In the genomic region with DNA sequence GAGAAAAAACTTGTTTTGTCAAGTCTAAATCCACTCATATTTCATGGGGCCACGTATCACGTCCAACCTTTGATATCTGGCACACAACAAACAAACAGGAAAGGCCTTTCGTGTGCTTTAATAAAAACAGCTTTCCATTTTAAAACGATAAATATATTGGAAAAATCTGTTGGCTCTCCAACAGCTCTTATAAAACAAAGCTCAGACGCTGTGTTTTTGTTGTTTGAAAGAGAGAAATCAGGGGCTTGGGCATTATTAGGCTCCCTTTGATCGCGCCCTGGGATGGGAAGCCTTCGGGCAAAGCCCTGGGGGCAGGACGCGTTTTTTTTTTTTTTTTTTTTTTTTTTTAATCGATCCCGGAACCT, we compare ENCODE assay signal across 8 cellular contexts. TPM values are rescaled to one million over a fixed set of nuclear protein-coding genes. Genes with fewer than 3 reads are reported as not detected.
DNase-seq lines count a peak whose midpoint lies in the region; ATAC-seq, FAIRE-seq and TF ChIP-seq lines count a peak whose summit lies in the region.

No MANE protein-coding gene starts in this region.

- POLR2A ChIA-PET in HepG2 (lab: Yijun Ruan, JAX) = interaction anchor here (0.8 kb wide), 1 partner anchor 223 kb away, joined by 3 read pairs; no protein-coding TSS in a partner anchor

- TF ChIP-seq POLR2A in HepG2 (IDR thresholded peaks at IDR 0.05; ENCODE audit: insufficient read depth in 1 of 2, low read depth in 2 of 2, low read length in 2 of 2) (no peak), tibial nerve (IDR thresholded peaks at IDR 0.05) (no peak)

- WGBS in HepG2 (ENCODE audit: low lambda C conversion rate) = under 1% methylated on average over 12 of the region's 12 CpGs
- 1% methylated on average over 12 of the region's 12 CpGs for WGBS in tibial nerve, 2 donors

- H3K27me3 ChIP-seq in HepG2 (ENCODE audit: control insufficient read depth in 1 of 2, insufficient read depth in 2 of 2, low read length in 2 of 2) (no peaks in the 10 kb centered on the region), tibial nerve (no peaks in the 10 kb centered on the region)

- H4K20me1 ChIP-seq in HepG2 (ENCODE audit: insufficient read depth, low read length) = no peaks in the 10 kb centered on the region

- no peak for ATAC-seq in HepG2
- ATAC-seq in omental fat pad (ENCODE audit: low FRiP score) = no peak
- ATAC-seq in HG02884 (IDR thresholded peaks at IDR 0.05; ENCODE audit: unreplicated experiment) = no peak

- in situ Hi-C loops in astrocyte of the cerebellum (cut with HindIII; ENCODE audit: low sequenced_read_pairs) (no loop called here), HepG2 (cut with HindIII; ENCODE audit: extremely low pct_ligation_motif_present, low pct_unique_long_range_greater_than_20kb) (no loop called here)

- TF ChIP-seq CTCF in astrocyte of the cerebellum (IDR thresholded peaks at IDR 0.05; ENCODE audit: low read depth, low read length, missing control alignments) = no peak
- no peak for TF ChIP-seq CTCF in HepG2 (CRISPR knock-in tag; IDR thresholded peaks at IDR 0.05)
- no peak for TF ChIP-seq CTCF in tibial nerve (IDR thresholded peaks at IDR 0.05)
- TF ChIP-seq CTCF in omental fat pad (IDR thresholded peaks at IDR 0.05) = no peak

- CTCF ChIA-PET in activated naive CD4-positive, alpha-beta T cell treated with anti-CD3 and anti-CD28 coated beads, Interleukin-2, amount 10 ng/mL, durations not matched to agents 7 days and 5 days (lab: Charles Lee) = no interaction called here
- CTCF ChIA-PET in HepG2 (lab: Yijun Ruan, JAX; ENCODE audit: low intra/inter-chr PET ratio, low total read pairs) = no interaction called here

- peak overlapping the region; percentile 36 for H3K4me3 ChIP-seq in astrocyte of the cerebellum (ENCODE audit: low read depth, low read length)
- peak overlapping the region; percentile 43 to 76 (median 59) for H3K4me3 ChIP-seq in HepG2 (replicated peaks in 1 of 3; ENCODE audit: insufficient read depth in 1 of 3, low read depth in 2 of 3, low read length in 3 of 3)
- H3K4me3 ChIP-seq in tibial nerve = peak overlapping the region; percentile 31 to 99 (median 60)

- peaks cover 21% of the 10 kb centered on the region for H3K79me2 ChIP-seq in HepG2 (ENCODE audit: insufficient read depth, low read length)

- no peak for TF ChIP-seq RAD21 in HepG2 (CRISPR knock-in tag; IDR thresholded peaks at IDR 0.05)

- peak overlapping the region; percentile 72 for H3K4me3 Mint-ChIP-seq in activated naive CD4-positive, alpha-beta T cell treated with anti-CD3 and anti-CD28 coated beads, Interleukin-2, amount 10 ng/mL, durations not matched to agents 7 days and 5 days

- intact Hi-C loops in HepG2 (cut with micrococcal nuclease; ENCODE audit: unreplicated experiment) = loop anchor here (2.0 to 10.0 kb wide), 2 partner anchors 108 to 204 kb away; no protein-coding TSS in a partner anchor

- no peak overlapping the region for H3K27ac ChIP-seq in HepG2 (ENCODE audit: extremely low read length, insufficient read depth, low read length)
- peak overlapping the region; percentile 43 to 94 (median 78) for H3K27ac ChIP-seq in tibial nerve

- peaks cover 27% of the 10 kb centered on the region for H3K4me1 ChIP-seq in HepG2 (ENCODE audit: insufficient read depth, low read length)
- peaks cover 0 to 13% (median 0%) of the 10 kb centered on the region in 4 donors for H3K4me1 ChIP-seq in tibial nerve

- peak overlapping the region; percentile 78 for H3K4me2 ChIP-seq in HepG2 (ENCODE audit: low read depth, low read length)

- TF ChIP-seq EP300 in HepG2 (IDR thresholded peaks at IDR 0.05; ENCODE audit: low read depth in 2 of 2, low read length in 2 of 2) = no peak
- TF ChIP-seq EP300 in HepG2 (CRISPR knock-in tag; IDR thresholded peaks at IDR 0.05; ENCODE audit: borderline replicate concordance) = no peak
- no peak for TF ChIP-seq EP300 in tibial nerve (IDR thresholded peaks at IDR 0.05)

- no peak for FAIRE-seq in HepG2 (lab: Jason Lieb, UNC)

- H3K36me3 ChIP-seq in HepG2 (replicated peaks in 1 of 2; ENCODE audit: control insufficient read depth in 1 of 2, insufficient read depth in 2 of 2, low read length in 2 of 2) (no peaks in the 10 kb centered on the region), tibial nerve (no peaks in the 10 kb centered on the region)

- peaks cover 3% of the 10 kb centered on the region for H3K36me3 Mint-ChIP-seq in activated naive CD4-positive, alpha-beta T cell treated with anti-CD3 and anti-CD28 coated beads, Interleukin-2, amount 10 ng/mL, durations not matched to agents 7 days and 5 days

- peaks cover 17% of the 10 kb centered on the region for H3K4me1 Mint-ChIP-seq in activated naive CD4-positive, alpha-beta T cell treated with anti-CD3 and anti-CD28 coated beads, Interleukin-2, amount 10 ng/mL, durations not matched to agents 7 days and 5 days

- H3K9me3 Mint-ChIP-seq in activated naive CD4-positive, alpha-beta T cell treated with anti-CD3 and anti-CD28 coated beads, Interleukin-2, amount 10 ng/mL, durations not matched to agents 7 days and 5 days = peaks cover 4% of the 10 kb centered on the region

- no TSS peak for BruUV-seq in HepG2 (replicated peaks; lab: Mats Ljungman, UMichigan)

- H3K9me3 ChIP-seq in HepG2 (ENCODE audit: low read length) = peaks cover 7% of the 10 kb centered on the region; the same call in 1 of the 2 replicates
- peaks cover 0 to 27% (median 0%) of the 10 kb centered on the region in 4 donors for H3K9me3 ChIP-seq in tibial nerve

- no peak overlapping the region for H3K27ac Mint-ChIP-seq in activated naive CD4-positive, alpha-beta T cell treated with anti-CD3 and anti-CD28 coated beads, Interleukin-2, amount 10 ng/mL, durations not matched to agents 7 days and 5 days

- peaks cover 27% of the 10 kb centered on the region for H3K27me3 Mint-ChIP-seq in activated naive CD4-positive, alpha-beta T cell treated with anti-CD3 and anti-CD28 coated beads, Interleukin-2, amount 10 ng/mL, durations not matched to agents 7 days and 5 days

- H3K9ac ChIP-seq in HepG2 (ENCODE audit: insufficient read depth, low read depth, low read length) = peak overlapping the region; percentile 62

- peak overlapping the region; percentile 90 for H2AFZ ChIP-seq in HepG2 (ENCODE audit: low read length)

- DNase-seq in activated naive CD4-positive, alpha-beta T cell treated with anti-CD3 and anti-CD28 coated beads, Interleukin-2, amount 10 ng/mL, durations not matched to agents 7 days and 5 days = no peak
- no peak for DNase-seq in activated naive CD4-positive, alpha-beta T cell treated with anti-CD3 and anti-CD28 coated beads, Interleukin-2, amount 50 U/mL, for 16 hours
- DNase-seq in astrocyte of the cerebellum (ENCODE audit: low read depth) (no peak), HepG2 (ENCODE audit: low spot score) (no peak), tibial nerve (ENCODE audit: low spot score in 2 of 2) (no peak), omental fat pad (ENCODE audit: low spot score) (no peak), mesenteric fat pad (ENCODE audit: low spot score) (no peak)

TF ChIP-seq in HepG2, 621 proteins besides CTCF, POLR2A, EP300 and RAD21 (continues in another document):
- TF ChIP-seq ZMYM4 (CRISPR knock-in tag; IDR thresholded peaks at IDR 0.05) = no peak
- TF ChIP-seq PHF21A (CRISPR knock-in tag; IDR thresholded peaks at IDR 0.05) = peak; percentile 8; the same call in 1 of the 2 replicates
- TF ChIP-seq, protein P1, sequence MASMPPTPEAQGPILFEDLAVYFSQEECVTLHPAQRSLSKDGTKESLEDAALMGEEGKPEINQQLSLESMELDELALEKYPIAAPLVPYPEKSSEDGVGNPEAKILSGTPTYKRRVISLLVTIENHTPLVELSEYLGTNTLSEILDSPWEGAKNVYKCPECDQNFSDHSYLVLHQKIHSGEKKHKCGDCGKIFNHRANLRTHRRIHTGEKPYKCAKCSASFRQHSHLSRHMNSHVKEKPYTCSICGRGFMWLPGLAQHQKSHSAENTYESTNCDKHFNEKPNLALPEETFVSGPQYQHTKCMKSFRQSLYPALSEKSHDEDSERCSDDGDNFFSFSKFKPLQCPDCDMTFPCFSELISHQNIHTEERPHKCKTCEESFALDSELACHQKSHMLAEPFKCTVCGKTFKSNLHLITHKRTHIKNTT (CRISPR knock-in tag; IDR thresholded peaks at IDR 0.05) = no peak

RNA-seq across cellular contexts. Expression of a gene that starts 0.4 kb away (rescaled TPM):
- 15.4 and 18.3 TPM in 2 replicates for total RNA-seq in HepG2 (2016; rRNA removed; fragmentation: Illumina TruSeq; extraction: Trizol)
- 7.4 and 7.7 TPM in 2 replicates for total RNA-seq in HepG2 (2016; cell fraction: cytosol; rRNA removed; fragmentation: Illumina TruSeq; extraction: Trizol; ENCODE audit: low read depth)
- total RNA-seq in HepG2 (2016; cell fraction: insoluble cytoplasmic fraction; rRNA removed; fragmentation: Illumina TruSeq; extraction: Trizol) = 15.1 and 18.8 TPM in 2 replicates
- total RNA-seq in HepG2 (2016; cell fraction: membrane; rRNA removed; fragmentation: Illumina TruSeq; extraction: Trizol) = 9.7 and 11.5 TPM in 2 replicates
- 37.5 TPM in 2 replicates for total RNA-seq in HepG2 (2016; cell fraction: nucleus; rRNA removed; fragmentation: Illumina TruSeq; extraction: Trizol)
- 4.2 TPM in 2 replicates for polyA plus RNA-seq in HepG2 (2011; rRNA removed)
- polyA plus RNA-seq in HepG2 (2011; cell fraction: cytosol; rRNA removed) = 1.9 and 3.2 TPM in 2 replicates
- 4.5 and 5.1 TPM in 2 replicates for polyA plus RNA-seq in HepG2 (2011; cell fraction: nucleus; rRNA removed)
- polyA plus RNA-seq in HepG2 (2012) = 8.3 and 9.2 TPM in 2 replicates
- polyA plus RNA-seq in HepG2 (2016; cell fraction: cytosol; fragmentation: Illumina TruSeq; extraction: Trizol; ENCODE audit: low read depth) = 2.1 and 2.5 TPM in 2 replicates
- 18.8 and 19.1 TPM in 2 replicates for polyA plus RNA-seq in HepG2 (2016; cell fraction: insoluble cytoplasmic fraction; fragmentation: Illumina TruSeq; extraction: Trizol; ENCODE audit: low read depth)
- polyA plus RNA-seq in HepG2 (2016; cell fraction: membrane; fragmentation: Illumina TruSeq; extraction: Trizol; ENCODE audit: low read depth) = 5.4 and 6.0 TPM in 2 replicates
- polyA plus RNA-seq in HepG2 (2016; cell fraction: nucleus; fragmentation: Illumina TruSeq; extraction: Trizol; ENCODE audit: insufficient read depth, low read depth) = 18.7 and 20.9 TPM in 2 replicates
- polyA minus RNA-seq in HepG2 (2011; rRNA and poly(A)+ RNA removed; ENCODE audit: low replicate concordance) = 6.9 and 7.2 TPM in 2 replicates
- polyA minus RNA-seq in HepG2 (2011; cell fraction: cytosol; rRNA and poly(A)+ RNA removed) = 5.7 and 7.0 TPM in 2 replicates
- polyA minus RNA-seq in HepG2 (2011; cell fraction: nucleus; rRNA and poly(A)+ RNA removed) = 47.4 and 51.5 TPM in 2 replicates
- total RNA-seq in tibial nerve = 10 to 100 TPM; 21.3 to 22.9 (median 21.4) TPM
- total RNA-seq in omental fat pad = 10 to 100 TPM; 11.3 to 33.1 (median 16.9) TPM
- total RNA-seq in mesenteric fat pad = 10.9 TPM
